ENCODE assay signal across 8 cellular contexts in genomic region chr17:49496866-49497146, GRCh38. TPM values are rescaled to one million over a fixed set of nuclear protein-coding genes. Genes with fewer than 3 reads are reported as not detected.
DNase-seq lines count a peak whose midpoint lies in the region; ATAC-seq and TF ChIP-seq lines count a peak whose summit lies in the region.

No MANE protein-coding gene starts in this region.

- H2AFZ ChIP-seq in GM23338 (peak overlapping the region; percentile 84), hepatocyte (peak overlapping the region; percentile 71)

- H3K27me3 Mint-ChIP-seq in GM23338 (ENCODE audit: insufficient read depth, low read depth, poor library complexity): peaks cover 52% of the 10 kb centered on the region

- intact Hi-C loops in sigmoid colon (cut with DNase I): loop anchor here (1.0 to 10.0 kb wide), 6 partner anchors 18 to 198 kb away; no protein-coding TSS in a partner anchor

- no peak overlapping the region for H3K27ac Mint-ChIP-seq in GM23338

- H3K4me1 Mint-ChIP-seq in GM23338: peaks cover 24% of the 10 kb centered on the region

- H3K9me2 ChIP-seq in GM23338 (ENCODE audit: insufficient read depth) (no peaks in the 10 kb centered on the region), hepatocyte (replicated peaks; ENCODE audit: insufficient read depth) (no peaks in the 10 kb centered on the region)

- H3K4me1 ChIP-seq in GM23338 (ENCODE audit: insufficient read depth) (peaks cover 20% of the 10 kb centered on the region), hepatocyte (ENCODE audit: insufficient read depth) (peaks cover 19% of the 10 kb centered on the region), sigmoid colon (peaks cover 4 to 38% (median 37%) of the 10 kb centered on the region in 4 donors)

- peaks cover 75% of the 10 kb centered on the region for H3K27me3 ChIP-seq in GM23338 (ENCODE audit: insufficient read depth)
- H3K27me3 ChIP-seq in hepatocyte: peaks cover 85% of the 10 kb centered on the region
- peaks cover 2 to 26% (median 8%) of the 10 kb centered on the region in 3 donors for H3K27me3 ChIP-seq in sigmoid colon

- H3K9me3 ChIP-seq in hepatocyte (ENCODE audit: low read depth): no peaks in the 10 kb centered on the region
- H3K9me3 ChIP-seq in sigmoid colon: no peaks in the 10 kb centered on the region

- no peaks in the 10 kb centered on the region for H3K36me3 Mint-ChIP-seq in GM23338 (ENCODE audit: low read depth)

- H3K4me3 ChIP-seq in GM23338: peak overlapping the region; percentile 80
- H3K4me3 ChIP-seq in hepatocyte: peak overlapping the region; percentile 61
- peak overlapping the region; percentile 40 to 58 (median 50) for H3K4me3 ChIP-seq in sigmoid colon

- no peak for DNase-seq in GM23338 (ENCODE audit: low spot score)
- DNase-seq in T-helper 9 cell: peak; percentile 6
- DNase-seq in hepatocyte (ENCODE audit: low spot score): no peak
- no peak for DNase-seq in sigmoid colon
- no peak for DNase-seq in caudate nucleus (lab: John Stamatoyannopoulos, UW)
- DNase-seq in hippocampal formation (lab: John Stamatoyannopoulos, UW): no peak
- no peak for DNase-seq in NCI-H510A (lab: John Stamatoyannopoulos, UW)
- no peak for DNase-seq in HCEC 1CT

- 0 out of 3 replicates have a peak, but pooled peaks have one; percentile 0 for ATAC-seq in GM23338

- H3K36me3 ChIP-seq in GM23338 (ENCODE audit: insufficient read depth) (no peaks in the 10 kb centered on the region), hepatocyte (replicated peaks; ENCODE audit: insufficient read depth, low read depth) (no peaks in the 10 kb centered on the region), sigmoid colon (no peaks in the 10 kb centered on the region)

- TF ChIP-seq EP300 in sigmoid colon (IDR thresholded peaks at IDR 0.05): no peak

- H3K79me2 ChIP-seq in GM23338 (replicated peaks; ENCODE audit: insufficient read depth) (no peaks in the 10 kb centered on the region), hepatocyte (no peaks in the 10 kb centered on the region)

- peak overlapping the region; percentile 82 for H3K4me3 Mint-ChIP-seq in GM23338

- TF ChIP-seq CTCF in GM23338 (conservative IDR thresholded peaks at IDR 0.05; ENCODE audit: low read depth in 2 of 2) (no peak), hepatocyte (IDR thresholded peaks at IDR 0.05; ENCODE audit: poor library complexity) (no peak), sigmoid colon (IDR thresholded peaks at IDR 0.05) (no peak)

- peak overlapping the region; percentile 97 for H3K4me2 ChIP-seq in GM23338
- H3K4me2 ChIP-seq in hepatocyte: peak overlapping the region; percentile 99

- no peaks in the 10 kb centered on the region for H3K9me3 Mint-ChIP-seq in GM23338

- WGBS in hepatocyte (ENCODE audit: low lambda C conversion rate, missing lambda C conversion rate): 6% methylated on average over 12 of the region's 13 CpGs
- 5 to 9% methylated on average over 13 of the region's 13 CpGs for WGBS in sigmoid colon, 2 donors

- H3F3A ChIP-seq in GM23338 (replicated peaks; ENCODE audit: low read depth): no peaks in the 10 kb centered on the region; the same call in 1 of the 2 replicates

- no peak for TF ChIP-seq POLR2A in sigmoid colon (IDR thresholded peaks at IDR 0.05)

- no peak overlapping the region for H3K27ac ChIP-seq in GM23338 (ENCODE audit: low read depth)
- no peak overlapping the region for H3K27ac ChIP-seq in hepatocyte
- peak overlapping the region in 2 of 4 donors; percentile 53 to 68 for H3K27ac ChIP-seq in sigmoid colon
- no peak overlapping the region for H3K27ac ChIP-seq in caudate nucleus (ENCODE audit: low read depth, low read length)

- H4K20me1 ChIP-seq in GM23338 (replicated peaks; ENCODE audit: insufficient read depth) (no peaks in the 10 kb centered on the region), hepatocyte (ENCODE audit: insufficient read depth, poor library complexity, severe bottlenecking) (peaks cover 3% of the 10 kb centered on the region)

TF ChIP-seq in GM23338, 12 proteins besides CTCF, POLR2A, EP300 and RAD21:
- TF ChIP-seq STAT1 (IDR thresholded peaks at IDR 0.05; ENCODE audit: unreplicated experiment) (no peak), EZH2 (IDR thresholded peaks at IDR 0.05; ENCODE audit: low read depth, unreplicated experiment) (peak; percentile 60)
- TF ChIP-seq, protein P1, sequence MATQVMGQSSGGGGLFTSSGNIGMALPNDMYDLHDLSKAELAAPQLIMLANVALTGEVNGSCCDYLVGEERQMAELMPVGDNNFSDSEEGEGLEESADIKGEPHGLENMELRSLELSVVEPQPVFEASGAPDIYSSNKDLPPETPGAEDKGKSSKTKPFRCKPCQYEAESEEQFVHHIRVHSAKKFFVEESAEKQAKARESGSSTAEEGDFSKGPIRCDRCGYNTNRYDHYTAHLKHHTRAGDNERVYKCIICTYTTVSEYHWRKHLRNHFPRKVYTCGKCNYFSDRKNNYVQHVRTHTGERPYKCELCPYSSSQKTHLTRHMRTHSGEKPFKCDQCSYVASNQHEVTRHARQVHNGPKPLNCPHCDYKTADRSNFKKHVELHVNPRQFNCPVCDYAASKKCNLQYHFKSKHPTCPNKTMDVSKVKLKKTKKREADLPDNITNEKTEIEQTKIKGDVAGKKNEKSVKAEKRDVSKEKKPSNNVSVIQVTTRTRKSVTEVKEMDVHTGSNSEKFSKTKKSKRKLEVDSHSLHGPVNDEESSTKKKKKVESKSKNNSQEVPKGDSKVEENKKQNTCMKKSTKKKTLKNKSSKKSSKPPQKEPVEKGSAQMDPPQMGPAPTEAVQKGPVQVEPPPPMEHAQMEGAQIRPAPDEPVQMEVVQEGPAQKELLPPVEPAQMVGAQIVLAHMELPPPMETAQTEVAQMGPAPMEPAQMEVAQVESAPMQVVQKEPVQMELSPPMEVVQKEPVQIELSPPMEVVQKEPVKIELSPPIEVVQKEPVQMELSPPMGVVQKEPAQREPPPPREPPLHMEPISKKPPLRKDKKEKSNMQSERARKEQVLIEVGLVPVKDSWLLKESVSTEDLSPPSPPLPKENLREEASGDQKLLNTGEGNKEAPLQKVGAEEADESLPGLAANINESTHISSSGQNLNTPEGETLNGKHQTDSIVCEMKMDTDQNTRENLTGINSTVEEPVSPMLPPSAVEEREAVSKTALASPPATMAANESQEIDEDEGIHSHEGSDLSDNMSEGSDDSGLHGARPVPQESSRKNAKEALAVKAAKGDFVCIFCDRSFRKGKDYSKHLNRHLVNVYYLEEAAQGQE (IDR thresholded peaks at IDR 0.05; ENCODE audit: unreplicated experiment): no peak

RNA-seq across cellular contexts. Expression of gene NGFR, which starts 1.7 kb away (rescaled TPM):
- 6.8 and 6.9 TPM in 2 replicates for total RNA-seq in GM23338 (2014; rRNA removed; shearing (Covaris generic))
- polyA plus RNA-seq in GM23338 (2016; fragmentation: Nextera tagmentation; extraction: Ambion mirVana): 2.3 and 2.8 TPM in 2 replicates
- 2.4 and 3.6 TPM in 2 replicates for total RNA-seq in hepatocyte
- 5.5 and 5.6 TPM in 2 replicates for polyA plus RNA-seq in hepatocyte
- total RNA-seq in sigmoid colon: 10 to 100 TPM in 3 of 4 donors, 1 to 10 TPM in 1; 6.9 to 15.2 (median 12.6) TPM
- 1 to 10 TPM in 1 of 3 donors, under 1 TPM in 2; 0.46 to 6.8 (median 0.60) TPM for polyA plus RNA-seq in sigmoid colon
